In the genomic region with DNA sequence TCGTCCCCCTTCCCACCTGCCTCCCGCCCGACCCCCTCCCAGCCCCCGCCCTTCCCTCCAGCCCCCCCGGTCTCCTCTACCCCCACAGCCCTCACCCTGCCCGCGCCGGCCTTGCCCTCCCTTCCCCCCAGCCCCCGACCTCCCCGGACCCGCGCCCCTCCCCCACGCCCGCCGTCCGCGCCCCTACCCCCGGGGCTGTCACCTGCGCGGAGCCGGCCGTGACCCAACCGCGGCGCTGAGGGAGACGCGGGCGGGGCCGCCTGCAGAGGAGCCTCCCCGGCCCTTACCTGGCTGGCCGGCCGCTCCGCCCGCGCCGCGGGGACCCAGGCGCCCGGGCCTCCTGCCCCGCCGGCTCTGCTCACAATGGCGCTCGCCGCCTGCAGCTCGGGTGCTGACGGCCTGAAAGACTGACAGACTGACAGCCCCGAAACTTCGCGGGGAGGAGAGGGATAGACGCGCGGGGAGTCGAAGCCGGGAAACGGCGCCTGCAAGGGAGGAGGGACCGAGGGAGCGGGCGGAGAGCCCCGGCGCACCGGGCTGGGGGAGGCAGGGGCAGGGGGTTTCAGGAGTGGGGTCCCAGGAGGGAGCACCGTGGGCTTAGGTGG, we compare ENCODE assay signal across 8 cellular contexts. TPM values are rescaled to one million over a fixed set of nuclear protein-coding genes. Genes with fewer than 3 reads are reported as not detected.
DNase-seq lines count a peak whose midpoint lies in the region; ATAC-seq, FAIRE-seq and TF ChIP-seq lines count a peak whose summit lies in the region.

No MANE protein-coding gene starts in this region.

- no peaks in the 10 kb centered on the region for H3K9me3 ChIP-seq in ES-I3 (ENCODE audit: control insufficient read depth, insufficient read depth, low read length)
- no peaks in the 10 kb centered on the region for H3K9me3 ChIP-seq in thyroid gland

- peaks cover 6% of the 10 kb centered on the region for H3K27me3 ChIP-seq in bronchial epithelial cell (ENCODE audit: control insufficient read depth, insufficient read depth, low read length)
- no peaks in the 10 kb centered on the region for H3K27me3 ChIP-seq in thyroid gland

- CTCF ChIA-PET in RWPE1 (lab: Yijun Ruan, JAX) = no interaction called here

- peaks cover 5% of the 10 kb centered on the region for H3K4me1 Mint-ChIP-seq in memory B cell

- WGBS in thyroid gland, 2 donors = 1 to 10% methylated on average over 2 to 22 of the region's 63 CpGs

- FAIRE-seq in bronchial epithelial cell (lab: Jason Lieb, UNC) (no peak), frontal cortex (lab: Jason Lieb, UNC) (no peak)

- no peaks in the 10 kb centered on the region for H3K9me3 Mint-ChIP-seq in memory B cell

- H3K36me3 ChIP-seq in ES-I3 (ENCODE audit: insufficient read depth, low read length) (no peaks in the 10 kb centered on the region), bronchial epithelial cell (ENCODE audit: control insufficient read depth, insufficient read depth, low read length) (no peaks in the 10 kb centered on the region), thyroid gland (no peaks in the 10 kb centered on the region)

- H3K27me3 Mint-ChIP-seq in memory B cell = peaks cover 3% of the 10 kb centered on the region

- no peak overlapping the region for H3K27ac Mint-ChIP-seq in memory B cell

- intact Hi-C loops in thyroid gland (cut with DNase I) = loop anchor here (5.0 kb wide), 1 partner anchor 64 kb away; a partner anchor contains a TSS

- peak overlapping the region; percentile 92 for H3K4me3 Mint-ChIP-seq in memory B cell

- TF ChIP-seq CTCF in RWPE1 (conservative IDR thresholded peaks at IDR 0.05; ENCODE audit: low read depth) = no peak
- TF ChIP-seq CTCF in bronchial epithelial cell (IDR thresholded peaks at IDR 0.05; ENCODE audit: insufficient read depth, low read length, severe bottlenecking) = no peak
- TF ChIP-seq CTCF in thyroid gland (IDR thresholded peaks at IDR 0.05) = no peak
- TF ChIP-seq CTCF in GM20000 (IDR thresholded peaks at IDR 0.05; ENCODE audit: extremely low read depth, missing control alignments) = no peak

- no peak for TF ChIP-seq POLR2A in thyroid gland (IDR thresholded peaks at IDR 0.05)

- peak overlapping the region; percentile 75; the same call in 1 of the 2 replicates for H3K9ac ChIP-seq in ES-I3 (ENCODE audit: low read depth, low read length)

- H3K4me1 ChIP-seq in ES-I3 (ENCODE audit: insufficient read depth, low read length) = peaks cover 7% of the 10 kb centered on the region; the same call in 1 of the 2 replicates
- peaks cover 15 to 31% of the 10 kb centered on the region in 2 donors for H3K4me1 ChIP-seq in thyroid gland

- no peak for ATAC-seq in memory B cell (ENCODE audit: low read depth)
- no peak for ATAC-seq in HG03175 (IDR thresholded peaks at IDR 0.05; ENCODE audit: unreplicated experiment)

- H3K4me3 ChIP-seq in bronchial epithelial cell (ENCODE audit: low read depth, low read length) = peak overlapping the region; percentile 62
- peak overlapping the region in 2 of 3 donors; percentile 71 to 78 for H3K4me3 ChIP-seq in thyroid gland (replicated peaks in 1 of 3)

- POLR2A ChIA-PET in RWPE1 (lab: Yijun Ruan, JAX; ENCODE audit: low non-redundant PET) = no interaction called here

- peaks cover 2% of the 10 kb centered on the region for H3K36me3 Mint-ChIP-seq in memory B cell

- DNase-seq in RWPE1 (ENCODE audit: low spot score) (no peak), bronchial epithelial cell (ENCODE audit: low read depth) (no peak), memory B cell (ENCODE audit: low spot score in 2 of 2) (peak in 1 of 2 donors; percentile 46), thyroid gland (peak; percentile 44), frontal cortex (ENCODE audit: low spot score in 2 of 2) (no peak), GM20000 (ENCODE audit: low spot score) (no peak)

- H3K27ac ChIP-seq in RWPE1 (peak overlapping the region; percentile 71), thyroid gland (peak overlapping the region; percentile 36 to 85 (median 80))

RNA-seq across cellular contexts. Expression of a gene that starts 0.5 kb away (rescaled TPM):
- total RNA-seq in bronchial epithelial cell = 0.26 and 3.5 TPM in 2 replicates
- total RNA-seq in thyroid gland = 10 to 100 TPM; 11.8 to 18.8 (median 15.5) TPM
- total RNA-seq in frontal cortex = 1.6 TPM

Comparison
In these comparisons a context has a peak if more than half of its experiments do, and no peak if none do; other contexts are left out.
1. DNase-seq: peak in thyroid gland (2 of 2); none in RWPE1 (single experiment), bronchial epithelial cell (single experiment), frontal cortex (0 of 2) and GM20000 (single experiment).